Comparison of ENCODE assay signal across 11 cellular contexts in the genomic region with DNA sequence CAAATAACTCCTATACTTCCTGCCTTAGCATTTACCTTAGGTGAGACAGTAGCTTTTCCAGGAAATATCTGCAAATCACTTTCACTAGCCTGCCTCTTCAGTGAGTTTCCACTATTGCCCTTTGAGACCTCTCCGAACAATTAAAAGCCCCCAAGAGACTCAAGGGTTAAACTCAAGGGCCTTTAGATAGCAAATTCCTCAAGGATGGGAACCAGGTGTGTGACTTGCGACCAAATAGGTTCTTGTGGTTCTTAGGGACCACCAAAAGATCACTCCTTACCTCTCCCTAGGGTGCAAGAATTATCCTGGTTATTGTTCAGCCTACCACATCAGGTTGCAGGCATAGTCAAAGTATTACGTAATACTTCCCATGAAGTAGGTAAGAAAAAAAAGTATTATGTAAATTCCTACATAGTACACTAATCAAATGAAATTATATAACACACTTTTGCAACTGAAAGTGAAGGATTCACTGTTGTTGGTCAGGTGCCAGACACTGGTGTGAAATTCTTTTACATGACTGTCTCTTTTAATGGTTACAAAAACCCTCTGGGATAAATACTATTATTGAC. TPM values are rescaled to one million over a fixed set of nuclear protein-coding genes. Genes with fewer than 3 reads are reported as not detected.
DNase-seq lines count a peak whose midpoint lies in the region; ATAC-seq and TF ChIP-seq lines count a peak whose summit lies in the region.
"Had no signal": no experiment of that assay in that cellular context is flagged by ENCODE, and none has a peak within 500 bp of the region (broad histone marks: within the 10 kb centered on the region; RNA-seq: fewer than 3 reads in every experiment).

No MANE protein-coding gene starts in this region.

- no peak for TF ChIP-seq POLR2A in stomach (IDR thresholded peaks at IDR 0.05)

- no peak overlapping the region for H3K4me3 ChIP-seq in stomach

- peak overlapping the region; percentile 26 for H3K4me3 Mint-ChIP-seq in activated T-cell treated with anti-CD3 and anti-CD28 coated beads, Interleukin-2, amount 50 U/mL, for 4 hours
- H3K4me3 Mint-ChIP-seq in activated T-cell treated with anti-CD3 and anti-CD28 coated beads, Interleukin-2, amount 50 U/mL, for 24 hours = no peak overlapping the region
- peak overlapping the region; percentile 69 for H3K4me3 Mint-ChIP-seq in activated T-helper 1 cell treated with anti-CD3 and anti-CD28 coated beads, Interleukin-12 subunit alpha, Interleukin-12 subunit beta, Interleukin-2, Interleukin-4 antibody, amounts not matched to agents 30 ng/mL and 10 ng/mL and 1 ng/mL, durations not matched to agents 14 hours and 24 hours and 36 hours
- peak overlapping the region; percentile 2 to 87 (median 81) for H3K4me3 Mint-ChIP-seq in immature natural killer cell

- no peaks in the 10 kb centered on the region for H3K27me3 Mint-ChIP-seq in activated T-cell treated with anti-CD3 and anti-CD28 coated beads, Interleukin-2, amount 50 U/mL, for 4 hours (ENCODE audit: low read depth)
- H3K27me3 Mint-ChIP-seq in activated T-cell treated with anti-CD3 and anti-CD28 coated beads, Interleukin-2, amount 50 U/mL, for 24 hours = no peaks in the 10 kb centered on the region
- no peaks in the 10 kb centered on the region for H3K27me3 Mint-ChIP-seq in activated T-helper 1 cell treated with anti-CD3 and anti-CD28 coated beads, Interleukin-12 subunit alpha, Interleukin-12 subunit beta, Interleukin-2, Interleukin-4 antibody, amounts not matched to agents 30 ng/mL and 10 ng/mL and 1 ng/mL, durations not matched to agents 14 hours and 24 hours and 36 hours (ENCODE audit: insufficient read depth)
- peaks cover 0 to 5% (median 0%) of the 10 kb centered on the region in 3 donors for H3K27me3 Mint-ChIP-seq in immature natural killer cell (ENCODE audit: low read depth in 3 of 3)

- no peaks in the 10 kb centered on the region for H3K36me3 Mint-ChIP-seq in activated T-cell treated with anti-CD3 and anti-CD28 coated beads, Interleukin-2, amount 50 U/mL, for 4 hours (ENCODE audit: insufficient read depth)
- peaks cover 22% of the 10 kb centered on the region for H3K36me3 Mint-ChIP-seq in activated T-cell treated with anti-CD3 and anti-CD28 coated beads, Interleukin-2, amount 50 U/mL, for 24 hours (ENCODE audit: low read depth)
- H3K36me3 Mint-ChIP-seq in activated T-helper 1 cell treated with anti-CD3 and anti-CD28 coated beads, Interleukin-12 subunit alpha, Interleukin-12 subunit beta, Interleukin-2, Interleukin-4 antibody, amounts not matched to agents 30 ng/mL and 10 ng/mL and 1 ng/mL, durations not matched to agents 14 hours and 24 hours and 36 hours (ENCODE audit: low read depth) = peaks cover 10% of the 10 kb centered on the region
- no peaks in the 10 kb centered on the region for H3K36me3 Mint-ChIP-seq in immature natural killer cell

- H3K27ac Mint-ChIP-seq in activated T-cell treated with anti-CD3 and anti-CD28 coated beads, Interleukin-2, amount 50 U/mL, for 24 hours = no peak overlapping the region
- H3K27ac Mint-ChIP-seq in activated T-helper 1 cell treated with anti-CD3 and anti-CD28 coated beads, Interleukin-12 subunit alpha, Interleukin-12 subunit beta, Interleukin-2, Interleukin-4 antibody, amounts not matched to agents 30 ng/mL and 10 ng/mL and 1 ng/mL, durations not matched to agents 14 hours and 24 hours and 36 hours = no peak overlapping the region
- peak overlapping the region; percentile 13 to 42 (median 36) for H3K27ac Mint-ChIP-seq in immature natural killer cell

- DNase-seq in activated T-cell treated with anti-CD3 and anti-CD28 coated beads, Interleukin-2, amount 50 U/mL, for 4 hours = no peak
- no peak for DNase-seq in activated T-cell treated with anti-CD3 and anti-CD28 coated beads, Interleukin-2, amount 50 U/mL, for 24 hours
- no peak for DNase-seq in activated T-helper 1 cell treated with anti-CD3 and anti-CD28 coated beads, Interleukin-12 subunit alpha, Interleukin-12 subunit beta, Interleukin-2, Interleukin-4 antibody, amounts not matched to agents 30 ng/mL and 10 ng/mL and 1 ng/mL, durations not matched to agents 14 hours and 24 hours and 36 hours (ENCODE audit: low spot score)
- DNase-seq in immature natural killer cell (no peak), stomach (no peak), KG1 (lab: John Stamatoyannopoulos, UW) (no peak), NCI-H2227 (lab: John Stamatoyannopoulos, UW; ENCODE audit: unreplicated experiment) (no peak)
- no peak for DNase-seq in stimulated activated CD4-positive, alpha-beta T cell treated with anti-CD3 and anti-CD28 coated beads, Interleukin-4, amount 100 ng/mL, for 4 hours
- DNase-seq: NCI-H1930, SK-N-SH had no signal

- peaks cover 3% of the 10 kb centered on the region for H3K9me3 Mint-ChIP-seq in activated T-cell treated with anti-CD3 and anti-CD28 coated beads, Interleukin-2, amount 50 U/mL, for 4 hours
- peaks cover 4% of the 10 kb centered on the region for H3K9me3 Mint-ChIP-seq in activated T-cell treated with anti-CD3 and anti-CD28 coated beads, Interleukin-2, amount 50 U/mL, for 24 hours
- H3K9me3 Mint-ChIP-seq in activated T-helper 1 cell treated with anti-CD3 and anti-CD28 coated beads, Interleukin-12 subunit alpha, Interleukin-12 subunit beta, Interleukin-2, Interleukin-4 antibody, amounts not matched to agents 30 ng/mL and 10 ng/mL and 1 ng/mL, durations not matched to agents 14 hours and 24 hours and 36 hours = peaks cover 3% of the 10 kb centered on the region
- no peaks in the 10 kb centered on the region for H3K9me3 Mint-ChIP-seq in immature natural killer cell

- TF ChIP-seq CTCF in stomach (IDR thresholded peaks at IDR 0.05) = no peak

- no peak for TF ChIP-seq EP300 in stomach (IDR thresholded peaks at IDR 0.05)

- H3K27me3 ChIP-seq in stomach = no peaks in the 10 kb centered on the region
- H3K27me3 ChIP-seq: right atrium auricular region had no signal

- H3K4me1 Mint-ChIP-seq in activated T-cell treated with anti-CD3 and anti-CD28 coated beads, Interleukin-2, amount 50 U/mL, for 4 hours (ENCODE audit: low read depth) = peaks cover 41% of the 10 kb centered on the region
- H3K4me1 Mint-ChIP-seq in activated T-cell treated with anti-CD3 and anti-CD28 coated beads, Interleukin-2, amount 50 U/mL, for 24 hours (ENCODE audit: low read depth) = peaks cover 46% of the 10 kb centered on the region
- peaks cover 47% of the 10 kb centered on the region for H3K4me1 Mint-ChIP-seq in activated T-helper 1 cell treated with anti-CD3 and anti-CD28 coated beads, Interleukin-12 subunit alpha, Interleukin-12 subunit beta, Interleukin-2, Interleukin-4 antibody, amounts not matched to agents 30 ng/mL and 10 ng/mL and 1 ng/mL, durations not matched to agents 14 hours and 24 hours and 36 hours (ENCODE audit: low read depth)
- H3K4me1 Mint-ChIP-seq in immature natural killer cell = peaks cover 23 to 43% of the 10 kb centered on the region in 2 donors

- no peaks in the 10 kb centered on the region for H3K36me3 ChIP-seq in stomach
- H3K36me3 ChIP-seq: right atrium auricular region had no signal

- WGBS in stomach, 5 donors = 35 to 67% (median 48%) methylated on average over 3 of the region's 3 CpGs

- H3K4me1 ChIP-seq in stomach = peaks cover 25 to 57% (median 43%) of the 10 kb centered on the region in 4 donors

- ATAC-seq in activated T-cell treated with anti-CD3 and anti-CD28 coated beads, Interleukin-2, amount 50 U/mL, for 4 hours = no peak

- peak overlapping the region in 4 of 5 donors; percentile 96 to 98 (median 97) for H3K27ac ChIP-seq in stomach

- H3K9me3 ChIP-seq in stomach = peaks cover 0 to 5% (median 0%) of the 10 kb centered on the region in 4 donors
- H3K9me3 ChIP-seq: right atrium auricular region, SK-N-SH had no signal

- intact Hi-C loops in activated T-helper 1 cell treated with anti-CD3 and anti-CD28 coated beads, Interleukin-12 subunit alpha, Interleukin-12 subunit beta, Interleukin-2, Interleukin-4 antibody, amounts not matched to agents 30 ng/mL and 10 ng/mL and 1 ng/mL, durations not matched to agents 14 hours and 24 hours and 36 hours (cut with micrococcal nuclease) = loop anchor here (1.0 to 2.0 kb wide), 3 partner anchors 45 to 132 kb away; no protein-coding TSS in a partner anchor
- intact Hi-C loops in stomach (cut with DNase I; ENCODE audit: low total_unique reads) = no loop called here

RNA-seq across cellular contexts. Expression of a gene that starts 1.4 kb away (rescaled TPM):
- 10 to 100 TPM; 34.6 to 42.3 (median 34.6) TPM for total RNA-seq in activated T-cell treated with anti-CD3 and anti-CD28 coated beads, Interleukin-2, amount 50 U/mL, for 4 hours
- total RNA-seq in activated T-helper 1 cell treated with anti-CD3 and anti-CD28 coated beads, Interleukin-12 subunit alpha, Interleukin-12 subunit beta, Interleukin-2, Interleukin-4 antibody, amounts not matched to agents 30 ng/mL and 10 ng/mL and 1 ng/mL, durations not matched to agents 14 hours and 24 hours and 36 hours = 94.6 and 98.9 TPM in 2 replicates
- polyA plus RNA-seq in immature natural killer cell (10 to 100 TPM; 13.0 to 28.5 (median 21.9) TPM), stomach (10 to 100 TPM; 18.1 to 25.1 (median 22.8) TPM)
- 100 to 1,000 TPM in 1 of 5 donors, 10 to 100 TPM in 4; 49.4 to 426 (median 65.3) TPM for total RNA-seq in stomach

Comparison
In these comparisons a context has a peak if more than half of its experiments do, and no peak if none do; other contexts are left out.
1. H3K27ac Mint-ChIP-seq: peak in immature natural killer cell (6 of 6); none in activated T-cell treated with anti-CD3 and anti-CD28 coated beads, Interleukin-2, amount 50 U/mL, for 24 hours (single experiment) and activated T-helper 1 cell treated with anti-CD3 and anti-CD28 coated beads, Interleukin-12 subunit alpha, Interleukin-12 subunit beta, Interleukin-2, Interleukin-4 antibody, amounts not matched to agents 30 ng/mL and 10 ng/mL and 1 ng/mL, durations not matched to agents 14 hours and 24 hours and 36 hours (single experiment).